8 cellular contexts compared by ENCODE assay signal in the genomic region with DNA sequence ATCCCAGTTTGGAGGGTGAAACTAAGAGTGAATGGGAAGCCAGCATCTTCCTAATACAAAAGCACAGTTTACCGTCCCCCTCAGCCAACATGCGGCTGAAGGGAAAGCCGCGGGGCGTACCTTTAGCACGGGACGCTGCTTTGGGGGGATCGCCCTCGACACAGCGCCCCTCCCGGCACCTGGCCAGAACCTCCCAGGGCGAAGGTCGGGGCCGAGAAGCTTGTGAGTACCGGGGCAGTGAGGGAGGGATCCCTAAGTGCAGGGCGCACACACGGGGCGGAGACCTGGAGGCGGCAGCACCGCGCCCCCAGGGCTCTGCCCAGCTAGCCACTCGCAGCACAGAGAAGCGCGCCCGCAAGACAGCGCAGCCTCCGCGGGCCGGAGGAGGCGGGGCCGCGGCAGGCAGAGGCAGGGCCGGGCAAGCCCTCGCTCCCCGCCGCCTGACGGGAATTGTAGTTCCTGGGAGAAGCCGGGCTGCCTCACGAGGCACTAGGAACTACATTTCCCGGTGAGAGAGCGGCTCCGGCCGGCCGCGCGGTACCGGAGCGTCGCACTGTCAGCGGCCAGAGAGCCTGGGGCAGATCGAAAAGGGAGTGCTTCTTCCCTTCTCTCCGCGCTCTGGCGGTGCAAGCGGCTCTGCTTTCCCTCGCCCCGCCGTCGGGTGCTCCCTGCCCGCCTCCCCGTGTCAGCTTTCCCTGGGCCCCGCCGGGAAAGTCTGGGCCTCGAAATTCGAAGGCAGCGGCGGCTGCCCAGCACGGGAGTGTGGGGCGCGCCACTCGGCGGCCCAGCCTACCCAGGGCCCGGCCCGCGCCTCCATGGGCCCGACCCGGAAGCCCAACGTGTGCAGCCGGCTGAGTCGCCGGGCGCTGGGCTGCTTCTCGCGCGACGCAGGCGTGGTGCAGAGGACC. TPM values are rescaled to one million over a fixed set of nuclear protein-coding genes. Genes with fewer than 3 reads are reported as not detected.
DNase-seq lines count a peak whose midpoint lies in the region; ATAC-seq and TF ChIP-seq lines count a peak whose summit lies in the region.

A gene with protein sequence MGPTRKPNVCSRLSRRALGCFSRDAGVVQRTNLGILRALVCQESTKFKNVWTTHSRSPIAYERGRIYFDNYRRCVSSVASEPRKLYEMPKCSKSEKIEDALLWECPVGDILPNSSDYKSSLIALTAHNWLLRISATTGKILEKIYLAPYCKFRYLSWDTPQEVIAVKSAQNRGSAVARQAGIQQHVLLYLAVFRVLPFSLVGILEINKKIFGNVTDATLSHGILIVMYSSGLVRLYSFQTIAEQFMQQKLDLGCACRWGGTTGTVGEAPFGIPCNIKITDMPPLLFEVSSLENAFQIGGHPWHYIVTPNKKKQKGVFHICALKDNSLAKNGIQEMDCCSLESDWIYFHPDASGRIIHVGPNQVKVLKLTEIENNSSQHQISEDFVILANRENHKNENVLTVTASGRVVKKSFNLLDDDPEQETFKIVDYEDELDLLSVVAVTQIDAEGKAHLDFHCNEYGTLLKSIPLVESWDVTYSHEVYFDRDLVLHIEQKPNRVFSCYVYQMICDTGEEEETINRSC (plus strand): TSS at position 464 of the 908 bp plus-strand sequence. CDS start 352 bp downstream, at position 816.
A gene with protein sequence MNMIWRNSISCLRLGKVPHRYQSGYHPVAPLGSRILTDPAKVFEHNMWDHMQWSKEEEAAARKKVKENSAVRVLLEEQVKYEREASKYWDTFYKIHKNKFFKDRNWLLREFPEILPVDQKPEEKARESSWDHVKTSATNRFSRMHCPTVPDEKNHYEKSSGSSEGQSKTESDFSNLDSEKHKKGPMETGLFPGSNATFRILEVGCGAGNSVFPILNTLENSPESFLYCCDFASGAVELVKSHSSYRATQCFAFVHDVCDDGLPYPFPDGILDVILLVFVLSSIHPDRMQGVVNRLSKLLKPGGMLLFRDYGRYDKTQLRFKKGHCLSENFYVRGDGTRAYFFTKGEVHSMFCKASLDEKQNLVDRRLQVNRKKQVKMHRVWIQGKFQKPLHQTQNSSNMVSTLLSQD (minus strand): TSS at position 228 of the 908 bp plus-strand sequence. CDS start 41,805 bp downstream, outside the sequence.

- DNase-seq in H4 (ENCODE audit: low spot score): peak; percentile 93
- peak; percentile 81 for DNase-seq in LNCaP clone FGC (ENCODE audit: low read depth)
- peak; percentile 91 for DNase-seq in activated effector memory CD4-positive, alpha-beta T cell treated with Interleukin-2 at 50 U/mL for 16 hours
- DNase-seq in fibroblast of the aortic adventitia (ENCODE audit: low read depth): peak; percentile 92
- DNase-seq in nephron progenitor cell: peak; percentile 94
- peak; percentile 95 to 97 for DNase-seq in stimulated activated naive CD8-positive, alpha-beta T cell treated with anti-CD3 and anti-CD28 coated beads, Interleukin-15, amount 100 ng/mL, for 72 hours

- peak; percentile 96 for ATAC-seq in stimulated activated naive CD8-positive, alpha-beta T cell treated with anti-CD3 and anti-CD28 coated beads, Interleukin-15, amount 100 ng/mL, for 72 hours

- H3K4me1 ChIP-seq in ES-I3 (ENCODE audit: insufficient read depth, low read length): peaks cover 6% of the 10 kb centered on the region

- H3K36me3 ChIP-seq in ES-I3 (ENCODE audit: insufficient read depth, low read length): peaks cover 14% of the 10 kb centered on the region

- H3K4me1 Mint-ChIP-seq in nephron progenitor cell: peaks cover 56% of the 10 kb centered on the region
- peaks cover 59% of the 10 kb centered on the region for H3K4me1 Mint-ChIP-seq in stimulated activated naive CD8-positive, alpha-beta T cell treated with anti-CD3 and anti-CD28 coated beads, Interleukin-15, amount 100 ng/mL, for 72 hours

- H3K4me3 ChIP-seq in LNCaP clone FGC (ENCODE audit: low read depth, low read length) (peak within 1 kb of the TSS; percentile 74), fibroblast of the aortic adventitia (ENCODE audit: low read depth, low read length) (peak within 1 kb of the TSS; percentile 94)

- peaks cover 46% of the 10 kb centered on the region for H3K36me3 Mint-ChIP-seq in nephron progenitor cell (ENCODE audit: low read depth)

- H3K27ac Mint-ChIP-seq in nephron progenitor cell: peak within 1 kb of the TSS; percentile 96
- peak within 1 kb of the TSS; percentile 97 to 98 for H3K27ac Mint-ChIP-seq in stimulated activated naive CD8-positive, alpha-beta T cell treated with anti-CD3 and anti-CD28 coated beads, Interleukin-15, amount 100 ng/mL, for 72 hours

- TF ChIP-seq CTCF in LNCaP clone FGC (IDR thresholded peaks at IDR 0.05; ENCODE audit: control insufficient read depth, extremely low read depth, insufficient read depth) (peak; percentile 36), fibroblast of the aortic adventitia (IDR thresholded peaks at IDR 0.05; ENCODE audit: insufficient read depth, low read length) (peak; percentile 6), nephron progenitor cell (IDR thresholded peaks at IDR 0.05) (peak; percentile 46)

- peak within 1 kb of the TSS; percentile 69 for H3K9ac ChIP-seq in ES-I3 (ENCODE audit: low read depth, low read length)

- peaks cover 8% of the 10 kb centered on the region for H3K9me3 ChIP-seq in ES-I3 (ENCODE audit: control insufficient read depth, insufficient read depth, low read length)

- peak within 1 kb of the TSS; percentile 91 for H3K4me3 Mint-ChIP-seq in nephron progenitor cell
- H3K4me3 Mint-ChIP-seq in stimulated activated naive CD8-positive, alpha-beta T cell treated with anti-CD3 and anti-CD28 coated beads, Interleukin-15, amount 100 ng/mL, for 72 hours: peak within 1 kb of the TSS; percentile 88 to 91

- TF ChIP-seq POLR2A in Raji (IDR thresholded peaks at IDR 0.05; ENCODE audit: insufficient read depth, low read depth, low read length): peak; percentile 76

- H3K9me3 Mint-ChIP-seq in nephron progenitor cell: peaks cover 9% of the 10 kb centered on the region
- H3K9me3 Mint-ChIP-seq in stimulated activated naive CD8-positive, alpha-beta T cell treated with anti-CD3 and anti-CD28 coated beads, Interleukin-15, amount 100 ng/mL, for 72 hours: peaks cover 0 to 7% of the 10 kb centered on the region in 2 donors

- H3K27me3 Mint-ChIP-seq in nephron progenitor cell (ENCODE audit: low read depth, poor library complexity): peaks cover 3% of the 10 kb centered on the region
- H3K27me3 Mint-ChIP-seq in stimulated activated naive CD8-positive, alpha-beta T cell treated with anti-CD3 and anti-CD28 coated beads, Interleukin-15, amount 100 ng/mL, for 72 hours: no peaks in the 10 kb centered on the region

RNA-seq across cellular contexts. Expression of the first gene that starts in this region (rescaled TPM):
- 11.0 and 11.4 TPM in 2 replicates for total RNA-seq in H4 (2014; rRNA removed; shearing (Covaris generic))
- total RNA-seq in fibroblast of the aortic adventitia (ENCODE audit: low replicate concordance): 9.0 and 34.7 TPM in 2 replicates

RNA-seq across cellular contexts. Expression of the second gene that starts in this region (rescaled TPM):
- total RNA-seq in H4 (2014; rRNA removed; shearing (Covaris generic)): 18.0 and 22.0 TPM in 2 replicates
- 34.6 and 73.3 TPM in 2 replicates for total RNA-seq in fibroblast of the aortic adventitia (ENCODE audit: low replicate concordance)

Comparison
In these comparisons a context has a peak if more than half of its experiments do, and no peak if none do; other contexts are left out.
1. Peak in every context shown above with its lines: DNase-seq, ATAC-seq and H3K4me3 ChIP-seq.